8 cellular contexts compared by ENCODE assay signal in the genomic region with DNA sequence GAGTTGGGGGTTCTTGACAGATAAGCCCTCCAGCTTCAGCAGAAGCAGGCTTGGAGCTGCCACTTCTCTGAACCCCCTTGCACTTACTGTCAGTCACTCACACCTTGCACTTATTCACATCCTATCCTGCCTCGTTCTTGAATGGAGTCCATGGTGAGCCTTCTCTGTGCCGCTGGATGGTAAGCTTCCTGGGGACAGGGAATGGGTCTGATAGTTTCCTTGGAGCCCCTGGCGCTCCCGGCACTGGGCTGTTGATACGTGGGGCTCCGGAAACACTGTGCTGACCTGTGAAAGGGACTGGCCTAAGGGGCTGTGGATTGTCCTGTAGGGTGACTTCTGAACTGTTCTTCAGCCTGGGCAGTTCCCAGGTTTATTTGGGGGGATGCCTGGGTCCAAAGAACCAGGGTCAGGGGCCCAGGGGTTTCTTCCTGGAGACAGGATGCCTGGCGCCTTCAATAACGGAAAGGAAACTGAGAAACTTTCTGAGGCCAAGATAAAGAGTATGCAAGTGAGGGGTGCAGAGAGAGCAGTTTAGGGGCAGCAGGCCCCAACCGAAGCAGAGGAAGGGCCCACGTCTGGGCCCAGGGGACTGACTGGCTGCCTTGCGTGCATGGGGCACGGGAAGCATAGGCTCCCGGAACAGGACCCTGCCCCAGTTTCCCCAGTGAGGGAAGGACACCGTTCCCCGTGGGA. TPM values are rescaled to one million over a fixed set of nuclear protein-coding genes. Genes with fewer than 3 reads are reported as not detected.
A peak's percentile ranks its signal among the peaks of the same experiment; 100 is the strongest.
DNase-seq lines count a peak whose midpoint lies in the region; ATAC-seq and TF ChIP-seq lines count a peak whose summit lies in the region.

No MANE protein-coding gene starts in this region.

- peak overlapping the region; percentile 94 for H3K4me2 ChIP-seq in hepatocyte

- H3K4me3 ChIP-seq in heart left ventricle (peak overlapping the region; percentile 50 to 97 (median 71)), hepatocyte (peak overlapping the region; percentile 84)

- H3K9me2 ChIP-seq in hepatocyte (replicated peaks; ENCODE audit: insufficient read depth): no peaks in the 10 kb centered on the region

- POLR2A ChIA-PET in activated CD8-positive, alpha-beta T cell treated with anti-CD3 and anti-CD28 coated beads for 36 hours (lab: Charles Lee): interaction anchor here (1.8 to 2.5 kb wide), 3 partner anchors 36 to 51 kb away, joined by 7 to 13 read pairs (median 10); partner anchors contain the start of gene DCPS

- intact Hi-C loops in heart left ventricle (cut with DNase I): loop anchor here in 7 of 10 donors (5.0 to 10.0 kb wide), 6 partner anchors 37 to 63 kb away; no protein-coding TSS in a partner anchor
- intact Hi-C loops in Right ventricle myocardium superior (cut with DNase I): loop anchor here (5.0 kb wide), 2 partner anchors 42 to 63 kb away; no protein-coding TSS in a partner anchor
- intact Hi-C loops in activated CD8-positive, alpha-beta T cell treated with anti-CD3 and anti-CD28 coated beads for 36 hours (cut with micrococcal nuclease): loop anchor here (5.0 kb wide), 1 partner anchor 37 kb away; no protein-coding TSS in a partner anchor

- no peaks in the 10 kb centered on the region for H3K9me3 ChIP-seq in heart left ventricle
- H3K9me3 ChIP-seq in hepatocyte (ENCODE audit: low read depth): no peaks in the 10 kb centered on the region

- H3K36me3 Mint-ChIP-seq in activated CD8-positive, alpha-beta T cell treated with anti-CD3 and anti-CD28 coated beads for 36 hours (ENCODE audit: low read depth): peaks cover 15% of the 10 kb centered on the region
- H3K36me3 Mint-ChIP-seq in stimulated activated naive B cell treated with anti-CD40 and anti-IgM and Interleukin-4, amounts not matched to agents 10 μg/mL and 1 μg/mL and 100 μg/mL, for 72 hours: peaks cover 8 to 9% of the 10 kb centered on the region in 2 donors

- peak overlapping the region; percentile 92 for H3K27ac Mint-ChIP-seq in activated CD8-positive, alpha-beta T cell treated with anti-CD3 and anti-CD28 coated beads for 36 hours
- peak overlapping the region; percentile 68 for H3K27ac Mint-ChIP-seq in stimulated activated naive B cell treated with anti-CD40 and anti-IgM and Interleukin-4, amounts not matched to agents 10 μg/mL and 1 μg/mL and 100 μg/mL, for 72 hours

- no peaks in the 10 kb centered on the region for H3K9me3 Mint-ChIP-seq in activated CD8-positive, alpha-beta T cell treated with anti-CD3 and anti-CD28 coated beads for 36 hours
- no peaks in the 10 kb centered on the region for H3K9me3 Mint-ChIP-seq in stimulated activated naive B cell treated with anti-CD40 and anti-IgM and Interleukin-4, amounts not matched to agents 10 μg/mL and 1 μg/mL and 100 μg/mL, for 72 hours

- ATAC-seq in heart left ventricle (peak in 1 of 4 donors; percentile 2), Right ventricle myocardium superior (ENCODE audit: poor library complexity) (no peak), HG03139 (IDR thresholded peaks at IDR 0.05; ENCODE audit: unreplicated experiment) (peak; percentile 24)
- peak; percentile 50 for ATAC-seq in activated CD8-positive, alpha-beta T cell treated with anti-CD3 and anti-CD28 coated beads for 36 hours
- ATAC-seq in stimulated activated naive B cell treated with anti-CD40 and anti-IgM and Interleukin-4, amounts not matched to agents 10 μg/mL and 1 μg/mL and 100 μg/mL, for 72 hours (replicated peaks): peak; percentile 35 to 47

- CTCF ChIA-PET in activated CD8-positive, alpha-beta T cell treated with anti-CD3 and anti-CD28 coated beads for 36 hours (lab: Charles Lee): interaction anchor here (1.2 to 1.7 kb wide), 4 partner anchors 36 to 126 kb away, joined by 4 to 6 read pairs (median 6); no protein-coding TSS in a partner anchor

- peak in 1 of 5 donors; percentile 32 for DNase-seq in heart left ventricle
- DNase-seq in Right ventricle myocardium superior: no peak
- peak; percentile 35 for DNase-seq in activated CD8-positive, alpha-beta T cell treated with anti-CD3 and anti-CD28 coated beads for 36 hours
- no peak for DNase-seq in hepatocyte (ENCODE audit: low spot score)
- no peak for DNase-seq in stimulated activated naive B cell treated with anti-CD40 and anti-IgM and Interleukin-4, amounts not matched to agents 10 μg/mL and 1 μg/mL and 100 μg/mL, for 72 hours
- DNase-seq in GDM1 (lab: John Stamatoyannopoulos, UW): no peak
- DNase-seq in iPS-NIHi11 (ENCODE audit: low spot score): no peak

- H3K4me1 ChIP-seq in heart left ventricle (peaks cover 7 to 90% (median 73%) of the 10 kb centered on the region in 12 donors), hepatocyte (ENCODE audit: insufficient read depth) (peaks cover 54% of the 10 kb centered on the region)

- H3K79me2 ChIP-seq in hepatocyte: peaks cover 71% of the 10 kb centered on the region

- H2AFZ ChIP-seq in hepatocyte: peak overlapping the region; percentile 90

- no peaks in the 10 kb centered on the region for H3K27me3 Mint-ChIP-seq in activated CD8-positive, alpha-beta T cell treated with anti-CD3 and anti-CD28 coated beads for 36 hours
- no peaks in the 10 kb centered on the region for H3K27me3 Mint-ChIP-seq in stimulated activated naive B cell treated with anti-CD40 and anti-IgM and Interleukin-4, amounts not matched to agents 10 μg/mL and 1 μg/mL and 100 μg/mL, for 72 hours

- H4K20me1 ChIP-seq in hepatocyte (ENCODE audit: insufficient read depth, poor library complexity, severe bottlenecking): no peaks in the 10 kb centered on the region

- WGBS in heart left ventricle, 4 donors: 21 to 34% (median 22%) methylated on average over 8 to 15 of the region's 15 CpGs
- WGBS in hepatocyte (ENCODE audit: low lambda C conversion rate, missing lambda C conversion rate): 30% methylated on average over 15 of the region's 15 CpGs

- no peaks in the 10 kb centered on the region for H3K27me3 ChIP-seq in heart left ventricle
- H3K27me3 ChIP-seq in hepatocyte: no peaks in the 10 kb centered on the region

- H3K27ac ChIP-seq in heart left ventricle: peak overlapping the region; percentile 69 to 94 (median 84)
- peak overlapping the region; percentile 79 for H3K27ac ChIP-seq in hepatocyte

- no peak for TF ChIP-seq POLR2A in heart left ventricle (IDR thresholded peaks at IDR 0.05)

- no peaks in the 10 kb centered on the region for H3K36me3 ChIP-seq in heart left ventricle
- H3K36me3 ChIP-seq in hepatocyte (replicated peaks; ENCODE audit: insufficient read depth, low read depth): no peaks in the 10 kb centered on the region

- H3K4me3 Mint-ChIP-seq in activated CD8-positive, alpha-beta T cell treated with anti-CD3 and anti-CD28 coated beads for 36 hours: peak overlapping the region; percentile 97
- peak overlapping the region; percentile 90 to 94 for H3K4me3 Mint-ChIP-seq in stimulated activated naive B cell treated with anti-CD40 and anti-IgM and Interleukin-4, amounts not matched to agents 10 μg/mL and 1 μg/mL and 100 μg/mL, for 72 hours

- TF ChIP-seq CTCF in heart left ventricle (IDR thresholded peaks at IDR 0.05) (no peak), hepatocyte (IDR thresholded peaks at IDR 0.05; ENCODE audit: poor library complexity) (no peak)
- TF ChIP-seq CTCF in activated CD8-positive, alpha-beta T cell treated with anti-CD3 and anti-CD28 coated beads for 36 hours (IDR thresholded peaks at IDR 0.05): no peak

- H3K4me1 Mint-ChIP-seq in activated CD8-positive, alpha-beta T cell treated with anti-CD3 and anti-CD28 coated beads for 36 hours (ENCODE audit: low read depth): peaks cover 37% of the 10 kb centered on the region
- peaks cover 19 to 36% of the 10 kb centered on the region in 2 donors for H3K4me1 Mint-ChIP-seq in stimulated activated naive B cell treated with anti-CD40 and anti-IgM and Interleukin-4, amounts not matched to agents 10 μg/mL and 1 μg/mL and 100 μg/mL, for 72 hours

RNA-seq across cellular contexts. Expression of gene ST3GAL4, which starts 0.7 kb away (rescaled TPM):
- total RNA-seq in heart left ventricle (10 to 100 TPM; 30.6 to 88.5 (median 59.8) TPM), Right ventricle myocardium superior (36.5 TPM), hepatocyte (25.2 and 31.5 TPM in 2 replicates)
- polyA plus RNA-seq in heart left ventricle (100 to 1,000 TPM in 1 of 2 donors, 10 to 100 TPM in 1; 66.1 to 168 TPM), hepatocyte (31.0 and 33.5 TPM in 2 replicates)
- total RNA-seq in activated CD8-positive, alpha-beta T cell treated with anti-CD3 and anti-CD28 coated beads for 36 hours: 10 to 100 TPM; 10.7 to 11.7 TPM

RNA-seq across cellular contexts. Expression of gene DCPS, which starts 50.9 kb away (rescaled TPM):
- total RNA-seq in heart left ventricle (10 to 100 TPM in 5 of 9 donors, 1 to 10 TPM in 4; 7.7 to 15.5 (median 11.1) TPM), Right ventricle myocardium superior (10.7 TPM), hepatocyte (6.5 and 6.9 TPM in 2 replicates)
- polyA plus RNA-seq in heart left ventricle (10 to 100 TPM in 1 of 2 donors, 1 to 10 TPM in 1; 8.1 to 18.9 TPM), hepatocyte (16.8 and 25.6 TPM in 2 replicates)
- 10 to 100 TPM; 17.2 to 18.8 TPM for total RNA-seq in activated CD8-positive, alpha-beta T cell treated with anti-CD3 and anti-CD28 coated beads for 36 hours
